25 cellular contexts compared by ENCODE assay signal in genomic region chr4:54614094-54614493, GRCh38. TPM values are rescaled to one million over a fixed set of nuclear protein-coding genes. Genes with fewer than 3 reads are reported as not detected.
"Had no signal": no experiment of that assay in that cellular context is flagged by ENCODE, and none has a peak within 500 bp of the region (broad histone marks: within the 10 kb centered on the region; RNA-seq: fewer than 3 reads in every experiment).

No MANE protein-coding gene starts in this region.

- H3K9me3 ChIP-seq: colonic mucosa, esophagus squamous epithelium, gastroesophageal sphincter, ovary, prostate gland, right atrium auricular region had no signal

- H3K27ac ChIP-seq: colonic mucosa, dorsolateral prefrontal cortex, esophagus squamous epithelium, gastroesophageal sphincter, ovary, prostate gland, right atrium auricular region had no signal

- H3K27me3 ChIP-seq: colonic mucosa, esophagus squamous epithelium, gastroesophageal sphincter, ovary, right atrium auricular region had no signal

- H3K4me3 ChIP-seq: colonic mucosa, dorsolateral prefrontal cortex, esophagus squamous epithelium, gastroesophageal sphincter, ovary, prostate gland, right atrium auricular region had no signal

- H3K36me3 ChIP-seq: colonic mucosa, esophagus squamous epithelium, gastroesophageal sphincter, ovary, prostate gland, right atrium auricular region had no signal

- DNase-seq: activated B cell treated with CpG ODN at 0.5 μM for 24 hours; activated CD4-positive, alpha-beta T cell treated with anti-CD3 and anti-CD28 coated beads for 36 hours; activated CD4-positive, alpha-beta T cell treated with anti-CD3 and anti-CD28 coated beads, Interleukin-2, amount 50 U/mL, for 4 hours; activated CD8-positive, alpha-beta memory T cell treated with anti-CD3 and anti-CD28 coated beads for 24 hours; activated CD8-positive, alpha-beta memory T cell treated with anti-CD3 and anti-CD28 coated beads, Interleukin-2, amount 50 U/mL, for 4 hours; activated naive CD4-positive, alpha-beta T cell treated with Interleukin-2 at 50 U/mL for 16 hours; activated naive CD8-positive, alpha-beta T cell treated with anti-CD3 and anti-CD28 coated beads for 36 hours; activated T-cell treated with anti-CD3 and anti-CD28 coated beads, Interleukin-2, amount 50 U/mL, for 24 hours; colonic mucosa; dorsolateral prefrontal cortex; effector memory CD8-positive, alpha-beta T cell; esophagus squamous epithelium; head of caudate nucleus; hypothalamus; left ventricle myocardium superior; midbrain; natural killer cell; ovary; stimulated activated CD4-positive, alpha-beta T cell treated with anti-CD3 and anti-CD28 coated beads, Interleukin-12 subunit alpha, Interleukin-12 subunit beta, amount 100 ng/mL, for 4 hours; stimulated activated CD4-positive, alpha-beta T cell treated with anti-CD3 and anti-CD28 coated beads, Interleukin-4, amount 100 ng/mL, for 4 hours; stimulated activated naive CD8-positive, alpha-beta T cell treated with anti-CD3 and anti-CD28 coated beads, Interleukin-15, Interleukin-2, amounts not matched to agents 100 U/mL and 50 U/mL, for 24 hours; T-helper 9 cell had no signal

- H3K4me1 ChIP-seq: colonic mucosa, esophagus squamous epithelium, gastroesophageal sphincter, prostate gland, right atrium auricular region had no signal

- ATAC-seq: activated CD4-positive, alpha-beta T cell treated with anti-CD3 and anti-CD28 coated beads for 36 hours; effector memory CD8-positive, alpha-beta T cell; gastroesophageal sphincter; left ventricle myocardium superior; natural killer cell; stimulated activated naive CD8-positive, alpha-beta T cell treated with anti-CD3 and anti-CD28 coated beads, Interleukin-15, Interleukin-2, amounts not matched to agents 100 U/mL and 50 U/mL, for 24 hours had no signal

RNA-seq across cellular contexts. Expression of gene KIT, which starts 43.7 kb away (rescaled TPM):
- total RNA-seq: activated B cell treated with CpG ODN at 0.5 μM for 24 hours; activated CD4-positive, alpha-beta T cell treated with anti-CD3 and anti-CD28 coated beads for 36 hours had no signal
